13 cellular contexts compared by ENCODE assay signal in the genomic region with DNA sequence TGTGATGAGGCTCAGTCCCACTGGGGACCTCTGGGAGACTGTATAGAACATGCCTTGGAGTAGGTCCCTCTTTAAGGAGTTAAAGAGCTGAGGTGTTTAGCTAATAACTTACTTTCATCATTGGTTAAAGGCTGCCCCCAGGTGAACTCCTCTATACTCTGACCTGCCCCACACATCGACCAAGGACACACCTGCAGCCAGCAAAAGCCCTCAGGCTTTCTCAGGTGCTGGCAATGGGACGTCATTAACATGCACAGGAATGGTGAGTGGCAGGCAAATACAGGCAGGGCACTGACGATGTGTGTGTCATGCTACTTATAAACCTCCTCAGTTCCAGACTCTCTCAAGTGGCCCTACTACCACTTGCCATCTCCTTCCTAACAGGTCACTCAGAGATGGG.
"Had no signal": no experiment of that assay in that cellular context is flagged by ENCODE, and none has a peak within 500 bp of the region (broad histone marks: within the 10 kb centered on the region; RNA-seq: fewer than 3 reads in every experiment).

No MANE protein-coding gene starts in this region.

- H3K27me3 ChIP-seq: brain microvascular endothelial cell had no signal

- H2AFZ ChIP-seq: parathyroid adenoma had no signal

- H3K79me2 ChIP-seq: parathyroid adenoma had no signal

- H3K36me3 Mint-ChIP-seq: naive thymus-derived CD4-positive, alpha-beta T cell had no signal

- H3K36me3 ChIP-seq: brain microvascular endothelial cell had no signal

- H3K4me1 Mint-ChIP-seq: central memory CD8-positive, alpha-beta T cell; naive thymus-derived CD4-positive, alpha-beta T cell had no signal

- H3K27me3 Mint-ChIP-seq: central memory CD8-positive, alpha-beta T cell had no signal

- H3K4me3 Mint-ChIP-seq: activated T-helper 1 cell treated with anti-CD3 and anti-CD28 coated beads, Interleukin-12 subunit alpha, Interleukin-12 subunit beta, Interleukin-2, Interleukin-4 antibody, amounts not matched to agents 30 ng/mL and 10 ng/mL and 1 ng/mL, durations not matched to agents 14 hours and 24 hours and 36 hours; central memory CD8-positive, alpha-beta T cell; naive thymus-derived CD4-positive, alpha-beta T cell had no signal

- ATAC-seq: activated CD4-positive, CD25-positive, alpha-beta regulatory T cell treated with anti-CD3 and anti-CD28 coated beads, Interleukin-2, amount 50 U/mL, for 24 hours; naive thymus-derived CD4-positive, alpha-beta T cell had no signal

- H3K27ac ChIP-seq: brain microvascular endothelial cell, parathyroid adenoma had no signal

- H3K4me1 ChIP-seq: parathyroid adenoma had no signal

- H3K9ac ChIP-seq: parathyroid adenoma had no signal

- DNase-seq: activated CD4-positive, alpha-beta T cell treated with anti-CD3 and anti-CD28 coated beads, Interleukin-2, amount 50 U/mL, for 1 hour; activated naive CD4-positive, alpha-beta T cell; anterior cingulate cortex; brain microvascular endothelial cell; effector CD8-positive, alpha-beta T cell; foreskin melanocyte; head of caudate nucleus; naive thymus-derived CD4-positive, alpha-beta T cell; stimulated activated CD4-positive, alpha-beta T cell treated with anti-CD3 and anti-CD28 coated beads, Interleukin-2, amount 100 ng/mL, for 24 hours had no signal

- H3K27ac Mint-ChIP-seq: activated T-helper 1 cell treated with anti-CD3 and anti-CD28 coated beads, Interleukin-12 subunit alpha, Interleukin-12 subunit beta, Interleukin-2, Interleukin-4 antibody, amounts not matched to agents 30 ng/mL and 10 ng/mL and 1 ng/mL, durations not matched to agents 14 hours and 24 hours and 36 hours; naive thymus-derived CD4-positive, alpha-beta T cell had no signal
